Comparison of ENCODE assay signal across 1 cellular context in the genomic region with DNA sequence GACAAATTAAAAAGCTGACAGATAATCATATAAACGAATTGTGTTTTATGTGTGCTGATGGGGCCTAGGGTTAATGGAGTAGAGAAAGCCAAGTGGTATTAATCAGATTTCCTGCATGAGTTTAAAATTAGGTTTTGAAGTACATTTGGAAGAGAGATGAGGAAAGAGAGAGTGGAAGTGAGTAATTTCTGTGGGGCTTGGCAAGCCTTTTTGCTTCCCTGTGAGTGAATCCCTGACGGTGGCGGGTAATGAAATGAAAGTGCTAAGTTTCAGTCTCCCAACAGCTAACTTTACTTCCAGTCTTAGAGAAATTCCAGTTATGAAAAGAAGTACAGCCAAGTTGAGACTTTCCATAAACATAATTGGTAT.
TF ChIP-seq lines count a peak whose summit lies in the region.

No MANE protein-coding gene starts in this region.

TF ChIP-seq in endothelial cell of umbilical vein, 7 proteins besides CTCF, POLR2A, EP300 and RAD21:
- TF ChIP-seq FOS (IDR thresholded peaks at IDR 0.05; ENCODE audit: borderline replicate concordance, insufficient read depth, low read length) (peak; percentile 74), MAX (IDR thresholded peaks at IDR 0.05; ENCODE audit: insufficient read depth, insufficient read length) (no peak), GATA2 (IDR thresholded peaks at IDR 0.05; ENCODE audit: insufficient read depth, insufficient read length, low read depth, low read length) (peak; percentile 7)
